ENCODE assay signal across 26 cellular contexts in genomic region chr2:178644919-178645318, GRCh38.
"Had no signal": no experiment of that assay in that cellular context is flagged by ENCODE, and none has a peak within 500 bp of the region (broad histone marks: within the 10 kb centered on the region; RNA-seq: fewer than 3 reads in every experiment).

No MANE protein-coding gene starts in this region.

- DNase-seq: dermis blood vessel endothelial cell; dorsolateral prefrontal cortex; effector CD4-positive, alpha-beta T cell; effector memory CD4-positive, alpha-beta T cell; foreskin keratinocyte; heart left ventricle; hypothalamus; immature natural killer cell; islet precursor cell; kidney; kidney glomerular epithelial cell; left colon; left ventricle myocardium inferior; lower lobe of right lung; mesenchymal stem cell; mucosa of descending colon; naive B cell had no signal

- H3K4me3 Mint-ChIP-seq: immature natural killer cell, mesothelial cell of epicardium, naive B cell had no signal

- H3K4me3 ChIP-seq: coronary artery, dorsolateral prefrontal cortex, esophagus muscularis mucosa, gastroesophageal sphincter, heart left ventricle, hepatocyte, left ventricle myocardium inferior, lower lobe of right lung, mucosa of descending colon had no signal

- H3K4me1 ChIP-seq: esophagus muscularis mucosa, foreskin keratinocyte, gastroesophageal sphincter, lower lobe of right lung had no signal

- H3K36me3 Mint-ChIP-seq: immature natural killer cell, mesothelial cell of epicardium had no signal

- H3K27ac ChIP-seq: coronary artery, dorsolateral prefrontal cortex, esophagus muscularis mucosa, foreskin keratinocyte, gastroesophageal sphincter, hepatocyte, left ventricle myocardium inferior, lower lobe of right lung had no signal

- H3K27me3 ChIP-seq: dorsolateral prefrontal cortex, esophagus muscularis mucosa, gastroesophageal sphincter, heart left ventricle, hepatocyte had no signal

- H3K4me2 ChIP-seq: hepatocyte had no signal

- FAIRE-seq: colon, endothelial cell of umbilical vein, frontal cortex, kidney had no signal

- H3K9me3 Mint-ChIP-seq: immature natural killer cell, mesothelial cell of epicardium had no signal

- ATAC-seq: foreskin keratinocyte, gastroesophageal sphincter, left colon, left lobe of liver, lower lobe of right lung, mucosa of descending colon had no signal

- H2AFZ ChIP-seq: hepatocyte had no signal

- H3K27me3 Mint-ChIP-seq: naive B cell had no signal

- H3K79me2 ChIP-seq: hepatocyte had no signal

- H3K9me3 ChIP-seq: esophagus muscularis mucosa, gastroesophageal sphincter, heart left ventricle, left ventricle myocardium inferior, lower lobe of right lung, mucosa of descending colon had no signal

- H3K27ac Mint-ChIP-seq: immature natural killer cell, mesothelial cell of epicardium, naive B cell had no signal

- H3K4me1 Mint-ChIP-seq: immature natural killer cell, mesothelial cell of epicardium, naive B cell had no signal
